21 cellular contexts compared by ENCODE assay signal in genomic region chr13:25731511-25731910, GRCh38.
"Had no signal": no experiment of that assay in that cellular context is flagged by ENCODE, and none has a peak within 500 bp of the region (broad histone marks: within the 10 kb centered on the region; RNA-seq: fewer than 3 reads in every experiment).

No MANE protein-coding gene starts in this region.

- H3K27me3 Mint-ChIP-seq: type B pancreatic cell had no signal

- H3K9me3 ChIP-seq: prostate gland, right lobe of liver, thyroid gland had no signal

- H3K4me3 Mint-ChIP-seq: endodermal cell; naive thymus-derived CD8-positive, alpha-beta T cell; type B pancreatic cell had no signal

- H3K4me2 ChIP-seq: hepatocyte had no signal

- H3K9me3 Mint-ChIP-seq: endodermal cell; naive thymus-derived CD8-positive, alpha-beta T cell; type B pancreatic cell had no signal

- H3K27me3 ChIP-seq: foreskin keratinocyte, right lobe of liver, thyroid gland had no signal

- H3K36me3 Mint-ChIP-seq: naive thymus-derived CD8-positive, alpha-beta T cell had no signal

- H3K27ac ChIP-seq: coronary artery, foreskin keratinocyte, hepatocyte, parathyroid adenoma, prostate gland, right lobe of liver, skin epidermis, thyroid gland had no signal

- H3K27ac Mint-ChIP-seq: endodermal cell, type B pancreatic cell had no signal

- H3K4me1 ChIP-seq: parathyroid adenoma, prostate gland, thyroid gland had no signal

- DNase-seq: effector CD4-positive, alpha-beta T cell; endodermal cell; erythroblast; head of caudate nucleus; kidney; left colon; left ventricle myocardium superior; mesendoderm; naive thymus-derived CD8-positive, alpha-beta T cell; right lobe of liver; stimulated activated CD4-positive, alpha-beta T cell treated with anti-CD3 and anti-CD28 coated beads, Interleukin-12 subunit alpha, Interleukin-12 subunit beta, amount 100 ng/mL, for 4 hours; stimulated activated naive CD4-positive, alpha-beta T cell; thyroid gland had no signal

- H3K36me3 ChIP-seq: prostate gland, right lobe of liver, thyroid gland had no signal

- H3K9ac ChIP-seq: parathyroid adenoma had no signal

- H3K4me3 ChIP-seq: coronary artery, hepatocyte, lung, prostate gland, right lobe of liver, skin epidermis, thyroid gland had no signal

- H2AFZ ChIP-seq: hepatocyte, parathyroid adenoma had no signal
